Comparison of ENCODE assay signal across 13 cellular contexts in the genomic region with DNA sequence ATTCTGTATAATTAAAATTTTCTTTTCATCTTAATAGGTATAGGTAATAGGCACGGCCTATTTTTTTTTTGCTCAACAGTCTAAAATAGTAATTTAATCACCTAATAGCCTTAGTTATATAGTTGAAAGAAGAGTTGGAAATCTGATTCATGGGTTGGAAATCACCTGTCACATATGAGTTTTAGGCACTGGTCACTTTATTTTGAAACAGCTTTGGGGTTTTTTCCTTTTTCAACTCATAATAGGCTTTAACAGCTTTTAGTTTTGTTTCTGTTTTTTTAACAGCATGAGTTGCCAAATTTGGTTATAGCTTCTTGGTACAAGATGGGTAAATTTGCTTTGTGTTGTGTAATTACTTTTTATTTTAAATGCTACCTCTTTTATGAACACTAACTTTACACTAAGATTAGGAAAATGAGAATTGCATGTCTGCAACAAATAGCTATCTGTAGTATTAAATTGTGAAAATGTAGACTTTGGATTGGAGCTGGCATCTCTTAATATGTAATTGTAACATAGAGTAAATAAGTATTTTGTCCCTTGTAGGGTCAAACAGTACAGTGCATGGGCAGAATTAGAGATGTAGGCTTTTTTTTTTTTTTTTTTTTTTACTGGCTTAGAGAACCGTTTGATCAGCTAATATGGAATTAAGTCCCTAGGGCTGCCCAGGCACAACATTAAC.
"Had no signal": no experiment of that assay in that cellular context is flagged by ENCODE, and none has a peak within 500 bp of the region (broad histone marks: within the 10 kb centered on the region; RNA-seq: fewer than 3 reads in every experiment).

No MANE protein-coding gene starts in this region.

- ATAC-seq: gastrocnemius medialis, heart left ventricle, left cardiac atrium, sciatic nerve, upper lobe of right lung had no signal

- DNase-seq: activated CD4-positive, alpha-beta T cell treated with anti-CD3 and anti-CD28 coated beads for 1 hour; activated CD4-positive, alpha-beta T cell treated with anti-CD3 and anti-CD28 coated beads, Interleukin-2, amount 50 U/mL, for 4 hours; activated naive CD4-positive, alpha-beta T cell treated with anti-CD3 and anti-CD28 coated beads, Interleukin-2, amount 10 ng/mL, durations not matched to agents 7 days and 5 days; adrenal gland; gastrocnemius medialis; heart left ventricle; left cardiac atrium; midbrain; spleen; stomach; testis; upper lobe of right lung had no signal
